Comparison of ENCODE assay signal across 2 cellular contexts in genomic region chr2:85330839-85331636, GRCh38.
TF ChIP-seq lines count a peak whose summit lies in the region.

No MANE protein-coding gene starts in this region.

TF ChIP-seq in GM23338, 12 proteins besides CTCF, POLR2A, EP300 and RAD21:
- TF ChIP-seq JUNB (IDR thresholded peaks at IDR 0.05; ENCODE audit: unreplicated experiment) (no peak), ZNF462 (CRISPR knock-in tag; IDR thresholded peaks at IDR 0.05) (no peak), EZH2 (IDR thresholded peaks at IDR 0.05; ENCODE audit: low read depth, unreplicated experiment) (no peak), NANOG (IDR thresholded peaks at IDR 0.05; ENCODE audit: borderline replicate concordance) (no peak), ZNF331 (CRISPR knock-in tag; IDR thresholded peaks at IDR 0.05; ENCODE audit: low read depth) (no peak), CREB1 (CRISPR knock-in tag; IDR thresholded peaks at IDR 0.05; ENCODE audit: low read depth) (no peak), EZH2phosphoT487 (IDR thresholded peaks at IDR 0.05; ENCODE audit: unreplicated experiment) (no peak), ZNF114 (CRISPR knock-in tag; IDR thresholded peaks at IDR 0.05) (no peak), STAT1 (IDR thresholded peaks at IDR 0.05; ENCODE audit: unreplicated experiment) (no peak)
- TF ChIP-seq, protein P1, sequence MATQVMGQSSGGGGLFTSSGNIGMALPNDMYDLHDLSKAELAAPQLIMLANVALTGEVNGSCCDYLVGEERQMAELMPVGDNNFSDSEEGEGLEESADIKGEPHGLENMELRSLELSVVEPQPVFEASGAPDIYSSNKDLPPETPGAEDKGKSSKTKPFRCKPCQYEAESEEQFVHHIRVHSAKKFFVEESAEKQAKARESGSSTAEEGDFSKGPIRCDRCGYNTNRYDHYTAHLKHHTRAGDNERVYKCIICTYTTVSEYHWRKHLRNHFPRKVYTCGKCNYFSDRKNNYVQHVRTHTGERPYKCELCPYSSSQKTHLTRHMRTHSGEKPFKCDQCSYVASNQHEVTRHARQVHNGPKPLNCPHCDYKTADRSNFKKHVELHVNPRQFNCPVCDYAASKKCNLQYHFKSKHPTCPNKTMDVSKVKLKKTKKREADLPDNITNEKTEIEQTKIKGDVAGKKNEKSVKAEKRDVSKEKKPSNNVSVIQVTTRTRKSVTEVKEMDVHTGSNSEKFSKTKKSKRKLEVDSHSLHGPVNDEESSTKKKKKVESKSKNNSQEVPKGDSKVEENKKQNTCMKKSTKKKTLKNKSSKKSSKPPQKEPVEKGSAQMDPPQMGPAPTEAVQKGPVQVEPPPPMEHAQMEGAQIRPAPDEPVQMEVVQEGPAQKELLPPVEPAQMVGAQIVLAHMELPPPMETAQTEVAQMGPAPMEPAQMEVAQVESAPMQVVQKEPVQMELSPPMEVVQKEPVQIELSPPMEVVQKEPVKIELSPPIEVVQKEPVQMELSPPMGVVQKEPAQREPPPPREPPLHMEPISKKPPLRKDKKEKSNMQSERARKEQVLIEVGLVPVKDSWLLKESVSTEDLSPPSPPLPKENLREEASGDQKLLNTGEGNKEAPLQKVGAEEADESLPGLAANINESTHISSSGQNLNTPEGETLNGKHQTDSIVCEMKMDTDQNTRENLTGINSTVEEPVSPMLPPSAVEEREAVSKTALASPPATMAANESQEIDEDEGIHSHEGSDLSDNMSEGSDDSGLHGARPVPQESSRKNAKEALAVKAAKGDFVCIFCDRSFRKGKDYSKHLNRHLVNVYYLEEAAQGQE (IDR thresholded peaks at IDR 0.05; ENCODE audit: unreplicated experiment) = no peak

TF ChIP-seq in K562, 482 proteins besides CTCF, POLR2A, EP300 and RAD21:
- no peak for TF ChIP-seq COPS2 (conservative IDR thresholded peaks at IDR 0.05)
- no peak for TF ChIP-seq MTF1 (CRISPR knock-in tag; IDR thresholded peaks at IDR 0.05; ENCODE audit: borderline replicate concordance)
- TF ChIP-seq NR0B1 (IDR thresholded peaks at IDR 0.05; ENCODE audit: partially characterized antibody) = no peak
- TF ChIP-seq ZSCAN32 (CRISPR knock-in tag; IDR thresholded peaks at IDR 0.05) = no peak
- TF ChIP-seq, protein P2, sequence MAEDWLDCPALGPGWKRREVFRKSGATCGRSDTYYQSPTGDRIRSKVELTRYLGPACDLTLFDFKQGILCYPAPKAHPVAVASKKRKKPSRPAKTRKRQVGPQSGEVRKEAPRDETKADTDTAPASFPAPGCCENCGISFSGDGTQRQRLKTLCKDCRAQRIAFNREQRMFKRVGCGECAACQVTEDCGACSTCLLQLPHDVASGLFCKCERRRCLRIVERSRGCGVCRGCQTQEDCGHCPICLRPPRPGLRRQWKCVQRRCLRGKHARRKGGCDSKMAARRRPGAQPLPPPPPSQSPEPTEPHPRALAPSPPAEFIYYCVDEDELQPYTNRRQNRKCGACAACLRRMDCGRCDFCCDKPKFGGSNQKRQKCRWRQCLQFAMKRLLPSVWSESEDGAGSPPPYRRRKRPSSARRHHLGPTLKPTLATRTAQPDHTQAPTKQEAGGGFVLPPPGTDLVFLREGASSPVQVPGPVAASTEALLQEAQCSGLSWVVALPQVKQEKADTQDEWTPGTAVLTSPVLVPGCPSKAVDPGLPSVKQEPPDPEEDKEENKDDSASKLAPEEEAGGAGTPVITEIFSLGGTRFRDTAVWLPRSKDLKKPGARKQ (CRISPR knock-in tag; IDR thresholded peaks at IDR 0.05) = no peak
- peak; percentile 71 to 75; a peak in 2 of 4 replicates for TF ChIP-seq KDM1A (IDR thresholded peaks at IDR 0.05)
- TF ChIP-seq, protein P3, sequence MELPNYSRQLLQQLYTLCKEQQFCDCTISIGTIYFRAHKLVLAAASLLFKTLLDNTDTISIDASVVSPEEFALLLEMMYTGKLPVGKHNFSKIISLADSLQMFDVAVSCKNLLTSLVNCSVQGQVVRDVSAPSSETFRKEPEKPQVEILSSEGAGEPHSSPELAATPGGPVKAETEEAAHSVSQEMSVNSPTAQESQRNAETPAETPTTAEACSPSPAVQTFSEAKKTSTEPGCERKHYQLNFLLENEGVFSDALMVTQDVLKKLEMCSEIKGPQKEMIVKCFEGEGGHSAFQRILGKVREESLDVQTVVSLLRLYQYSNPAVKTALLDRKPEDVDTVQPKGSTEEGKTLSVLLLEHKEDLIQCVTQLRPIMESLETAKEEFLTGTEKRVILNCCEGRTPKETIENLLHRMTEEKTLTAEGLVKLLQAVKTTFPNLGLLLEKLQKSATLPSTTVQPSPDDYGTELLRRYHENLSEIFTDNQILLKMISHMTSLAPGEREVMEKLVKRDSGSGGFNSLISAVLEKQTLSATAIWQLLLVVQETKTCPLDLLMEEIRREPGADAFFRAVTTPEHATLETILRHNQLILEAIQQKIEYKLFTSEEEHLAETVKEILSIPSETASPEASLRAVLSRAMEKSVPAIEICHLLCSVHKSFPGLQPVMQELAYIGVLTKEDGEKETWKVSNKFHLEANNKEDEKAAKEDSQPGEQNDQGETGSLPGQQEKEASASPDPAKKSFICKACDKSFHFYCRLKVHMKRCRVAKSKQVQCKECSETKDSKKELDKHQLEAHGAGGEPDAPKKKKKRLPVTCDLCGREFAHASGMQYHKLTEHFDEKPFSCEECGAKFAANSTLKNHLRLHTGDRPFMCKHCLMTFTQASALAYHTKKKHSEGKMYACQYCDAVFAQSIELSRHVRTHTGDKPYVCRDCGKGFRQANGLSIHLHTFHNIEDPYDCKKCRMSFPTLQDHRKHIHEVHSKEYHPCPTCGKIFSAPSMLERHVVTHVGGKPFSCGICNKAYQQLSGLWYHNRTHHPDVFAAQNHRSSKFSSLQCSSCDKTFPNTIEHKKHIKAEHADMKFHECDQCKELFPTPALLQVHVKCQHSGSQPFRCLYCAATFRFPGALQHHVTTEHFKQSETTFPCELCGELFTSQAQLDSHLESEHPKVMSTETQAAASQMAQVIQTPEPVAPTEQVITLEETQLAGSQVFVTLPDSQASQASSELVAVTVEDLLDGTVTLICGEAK (IDR thresholded peaks at IDR 0.05) = 0 out of 2 replicates have a peak, but pooled peaks have one; percentile 45
- TF ChIP-seq, protein P3 (CRISPR knock-in tag; IDR thresholded peaks at IDR 0.05) = no peak
- no peak for TF ChIP-seq TAF15 (IDR thresholded peaks at IDR 0.05; ENCODE audit: low read depth, low read length)
- TF ChIP-seq, protein P4, sequence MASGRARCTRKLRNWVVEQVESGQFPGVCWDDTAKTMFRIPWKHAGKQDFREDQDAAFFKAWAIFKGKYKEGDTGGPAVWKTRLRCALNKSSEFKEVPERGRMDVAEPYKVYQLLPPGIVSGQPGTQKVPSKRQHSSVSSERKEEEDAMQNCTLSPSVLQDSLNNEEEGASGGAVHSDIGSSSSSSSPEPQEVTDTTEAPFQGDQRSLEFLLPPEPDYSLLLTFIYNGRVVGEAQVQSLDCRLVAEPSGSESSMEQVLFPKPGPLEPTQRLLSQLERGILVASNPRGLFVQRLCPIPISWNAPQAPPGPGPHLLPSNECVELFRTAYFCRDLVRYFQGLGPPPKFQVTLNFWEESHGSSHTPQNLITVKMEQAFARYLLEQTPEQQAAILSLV (tag; IDR thresholded peaks at IDR 0.05) = no peak
- no peak for TF ChIP-seq CCNT2 (IDR thresholded peaks at IDR 0.05; ENCODE audit: borderline replicate concordance, extremely low read depth, insufficient read length, low read depth, low read length)
- TF ChIP-seq EGR1 (conservative IDR thresholded peaks at IDR 0.05) = peak; percentile 32; the same call in 1 of the 2 replicates
- no peak for TF ChIP-seq NEUROD1 (IDR thresholded peaks at IDR 0.05; ENCODE audit: borderline replicate concordance, low read depth, low read length, partially characterized antibody)
- no peak for TF ChIP-seq TBL1XR1 (IDR thresholded peaks at IDR 0.05; ENCODE audit: low read length in 2 of 2)
- TF ChIP-seq CBFA2T3 (IDR thresholded peaks at IDR 0.05) = peak; percentile 27; the same call in 1 of the 2 replicates
- no peak for TF ChIP-seq MYBL2 (IDR thresholded peaks at IDR 0.05; ENCODE audit: low read depth)
- no peak for TF ChIP-seq MYBL2 (CRISPR knock-in tag; IDR thresholded peaks at IDR 0.05; ENCODE audit: borderline replicate concordance)
- no peak for TF ChIP-seq ZKSCAN8 (CRISPR knock-in tag; IDR thresholded peaks at IDR 0.05)
- 0 out of 4 replicates have a peak, but pooled peaks of 1 of the 2 experiments have one; percentile 16 for TF ChIP-seq RCOR1 (IDR thresholded peaks at IDR 0.05; ENCODE audit: borderline replicate concordance in 1 of 2, low read depth in 2 of 2, low read length in 2 of 2)
- no peak for TF ChIP-seq PURB (CRISPR knock-in tag; IDR thresholded peaks at IDR 0.05; ENCODE audit: low read depth)
TF ChIP-seq in K562: peak in this region for 5.
